In genomic region chr14:99603965-99604765, GRCh38 we compare ENCODE assay signal across 8 cellular contexts. TPM values are rescaled to one million over a fixed set of nuclear protein-coding genes. Genes with fewer than 3 reads are reported as not detected.
DNase-seq lines count a peak whose midpoint lies in the region; ATAC-seq and TF ChIP-seq lines count a peak whose summit lies in the region.

CCDC85C (minus strand) TSS chr14:99604207; CDS start chr14:99603959, 248 bp downstream.

- peak; percentile 97 for DNase-seq in NCI-H146 (lab: John Stamatoyannopoulos, UW)
- DNase-seq in T-helper 2 cell: peak; percentile 86 to 97 (median 94)
- peak; percentile 20 to 94 (median 87) for DNase-seq in anterior cingulate cortex (lab: John Stamatoyannopoulos, UW)
- peak; percentile 97 for DNase-seq in left ventricle myocardium superior
- DNase-seq in progenitor cell of endocrine pancreas (ENCODE audit: low spot score, unreplicated experiment): peak; percentile 96
- peak; percentile 91 to 99 for DNase-seq in upper lobe of left lung

- H3K27ac Mint-ChIP-seq in progenitor cell of endocrine pancreas: peak within 1 kb of the TSS; percentile 98

- no peak for TF ChIP-seq CTCF in GM12875 (IDR thresholded peaks at IDR 0.05; ENCODE audit: borderline replicate concordance, insufficient read depth, low read depth, low read length)
- no peak for TF ChIP-seq CTCF in progenitor cell of endocrine pancreas (IDR thresholded peaks at IDR 0.05; ENCODE audit: unreplicated experiment)
- no peak for TF ChIP-seq CTCF in upper lobe of left lung (IDR thresholded peaks at IDR 0.05)

- no peak for TF ChIP-seq EP300 in upper lobe of left lung (IDR thresholded peaks at IDR 0.05)

- H3K4me1 Mint-ChIP-seq in progenitor cell of endocrine pancreas (ENCODE audit: low read depth): peaks cover 36% of the 10 kb centered on the region

- WGBS in upper lobe of left lung, 2 donors: no CpG with 5 or more reads among the region's 125 CpGs

- H3K36me3 Mint-ChIP-seq in progenitor cell of endocrine pancreas (ENCODE audit: insufficient read depth): no peaks in the 10 kb centered on the region

- peak within 1 kb of the TSS; percentile 84 to 92 (median 92) for H3K27ac ChIP-seq in upper lobe of left lung

- intact Hi-C loops in left ventricle myocardium superior (cut with micrococcal nuclease): no loop called here

- H3K9me3 Mint-ChIP-seq in progenitor cell of endocrine pancreas (ENCODE audit: low read depth): no peaks in the 10 kb centered on the region

- ATAC-seq in HG02840 (IDR thresholded peaks at IDR 0.05; ENCODE audit: low FRiP score, unreplicated experiment) (peak; percentile 81), left ventricle myocardium superior (peak; percentile 93), upper lobe of left lung (ENCODE audit: low FRiP score in 2 of 2) (peak; percentile 96 to 97)

- TF ChIP-seq POLR2A in upper lobe of left lung (IDR thresholded peaks at IDR 0.05): peak in 1 of 4 donors; percentile 33

- H3K4me3 ChIP-seq in GM12875 (ENCODE audit: low read depth, low read length) (peak within 1 kb of the TSS; percentile 48), upper lobe of left lung (peak within 1 kb of the TSS; percentile 62 to 92 (median 88))

- no peaks in the 10 kb centered on the region for H3K36me3 ChIP-seq in upper lobe of left lung

- H3K4me1 ChIP-seq in upper lobe of left lung: peaks cover 39 to 59% (median 48%) of the 10 kb centered on the region in 4 donors

- H3K9me3 ChIP-seq in upper lobe of left lung: no peaks in the 10 kb centered on the region

- peaks cover 6% of the 10 kb centered on the region for H3K27me3 Mint-ChIP-seq in progenitor cell of endocrine pancreas

- peak within 1 kb of the TSS; percentile 87 for H3K4me3 Mint-ChIP-seq in progenitor cell of endocrine pancreas (ENCODE audit: low read depth)

- peaks cover 0 to 13% (median 0%) of the 10 kb centered on the region in 4 donors for H3K27me3 ChIP-seq in upper lobe of left lung

RNA-seq across cellular contexts. Expression of gene CCDC85C, which starts in this region (rescaled TPM):
- total RNA-seq in left ventricle myocardium superior: 49.3 TPM
- total RNA-seq in progenitor cell of endocrine pancreas: 43.6 and 44.9 TPM in 2 replicates
- 10 to 100 TPM in 5 of 6 donors, 1 to 10 TPM in 1; 5.2 to 31.0 (median 20.4) TPM for total RNA-seq in upper lobe of left lung

Comparison
In these comparisons a context has a peak if more than half of its experiments do, and no peak if none do; other contexts are left out.
1. Peak in every context shown above with its lines: DNase-seq, ATAC-seq, H3K4me3 ChIP-seq and H3K27ac ChIP-seq.